Comparison of ENCODE assay signal across 11 cellular contexts in the genomic region with DNA sequence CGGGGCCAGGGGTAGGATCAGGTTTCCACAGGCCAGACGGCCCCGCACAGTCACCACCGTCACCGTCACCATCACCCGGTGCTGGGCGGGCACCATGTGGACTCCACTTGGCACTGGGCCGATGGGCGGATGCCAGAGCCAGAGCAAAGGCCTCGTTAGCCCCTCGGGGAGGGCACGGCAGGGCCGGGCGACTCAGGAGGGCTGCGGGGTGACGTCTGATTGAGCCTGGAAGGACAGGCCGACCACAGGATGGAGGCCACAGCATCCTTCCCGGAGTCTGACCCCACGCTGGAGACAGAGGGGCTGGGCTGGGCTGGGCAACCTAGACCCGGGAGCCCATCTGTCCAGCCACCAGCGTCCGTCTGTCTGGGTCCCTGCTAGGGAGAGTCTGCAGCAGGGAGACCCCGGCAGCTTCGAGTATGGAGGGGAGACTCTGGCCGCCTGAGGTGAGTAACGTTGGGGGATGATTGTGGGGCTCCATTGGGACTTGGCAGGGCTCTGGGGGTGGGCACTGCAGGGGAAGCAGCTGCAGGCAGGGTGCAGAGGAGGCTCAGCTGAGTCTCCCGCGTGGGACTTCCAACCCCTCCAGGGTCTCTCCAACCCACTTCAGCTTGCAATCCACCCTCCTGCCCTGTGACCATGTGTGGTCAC. TPM values are rescaled to one million over a fixed set of nuclear protein-coding genes. Genes with fewer than 3 reads are reported as not detected.
DNase-seq lines count a peak whose midpoint lies in the region; ATAC-seq and TF ChIP-seq lines count a peak whose summit lies in the region.
"Had no signal": no experiment of that assay in that cellular context is flagged by ENCODE, and none has a peak within 500 bp of the region (broad histone marks: within the 10 kb centered on the region; RNA-seq: fewer than 3 reads in every experiment).

No MANE protein-coding gene starts in this region.

- in situ Hi-C loops in Caki2 (cut with HindIII; ENCODE audit: low pct_unique_long_range_greater_than_20kb, low sequenced_read_pairs), result no loop called here

- H3K4me3 ChIP-seq in NB4 (ENCODE audit: low read depth, low read length) (peak overlapping the region; percentile 37), skin epidermis (no peak overlapping the region)
- H3K4me3 ChIP-seq: gastroesophageal sphincter, HAP-1, thoracic aorta had no signal

- DNase-seq in Caki2 (ENCODE audit: low read depth), result peak; percentile 66
- DNase-seq in NB4 (ENCODE audit: low read depth), result no peak
- no peak for DNase-seq in activated CD4-positive, alpha-beta T cell treated with anti-CD3 and anti-CD28 coated beads, Interleukin-2, amount 50 U/mL, for 48 hours
- no peak for DNase-seq in NOMO-1 (lab: John Stamatoyannopoulos, UW; ENCODE audit: unreplicated experiment in 2 of 2)
- DNase-seq: cortex of kidney had no signal

- ATAC-seq in esophagus mucosa, result peak; percentile 28
- ATAC-seq in GM19351 (IDR thresholded peaks at IDR 0.05; ENCODE audit: unreplicated experiment), result no peak

- no peak for TF ChIP-seq POLR2A in NB4 (IDR thresholded peaks at IDR 0.05; ENCODE audit: extremely low read depth, insufficient read length)

- no peak for TF ChIP-seq CTCF in NB4 (IDR thresholded peaks at IDR 0.05; ENCODE audit: low read depth, low read length)

- peak overlapping the region in 12 of 21 experiments; percentile 9 to 83 (median 44) for H3K27ac ChIP-seq in skin epidermis
- H3K27ac ChIP-seq: gastroesophageal sphincter, thoracic aorta had no signal

RNA-seq across cellular contexts. Expression of a gene that starts 22.4 kb away (rescaled TPM):
- 93.2 and 105 TPM in 2 replicates for total RNA-seq in Caki2 (2014; rRNA removed; shearing (Covaris generic); ENCODE audit: low replicate concordance)
- total RNA-seq in esophagus mucosa, result 37.2 TPM

RNA-seq across cellular contexts. Expression of a gene that starts 31.4 kb away (rescaled TPM):
- 185 and 238 TPM in 2 replicates for total RNA-seq in Caki2 (2014; rRNA removed; shearing (Covaris generic); ENCODE audit: low replicate concordance)
- 89.5 TPM for total RNA-seq in esophagus mucosa

RNA-seq across cellular contexts. Expression of a gene that starts 50.7 kb away (rescaled TPM):
- 87.1 and 96.6 TPM in 2 replicates for total RNA-seq in Caki2 (2014; rRNA removed; shearing (Covaris generic); ENCODE audit: low replicate concordance)
- 62.5 TPM for total RNA-seq in esophagus mucosa

RNA-seq across cellular contexts. Expression of a gene that starts 50.9 kb away (rescaled TPM):
- total RNA-seq in Caki2 (2014; rRNA removed; shearing (Covaris generic); ENCODE audit: low replicate concordance), result 75.3 and 89.9 TPM in 2 replicates
- 24.3 TPM for total RNA-seq in esophagus mucosa
